ENCODE assay signal across 9 cellular contexts in the genomic region with DNA sequence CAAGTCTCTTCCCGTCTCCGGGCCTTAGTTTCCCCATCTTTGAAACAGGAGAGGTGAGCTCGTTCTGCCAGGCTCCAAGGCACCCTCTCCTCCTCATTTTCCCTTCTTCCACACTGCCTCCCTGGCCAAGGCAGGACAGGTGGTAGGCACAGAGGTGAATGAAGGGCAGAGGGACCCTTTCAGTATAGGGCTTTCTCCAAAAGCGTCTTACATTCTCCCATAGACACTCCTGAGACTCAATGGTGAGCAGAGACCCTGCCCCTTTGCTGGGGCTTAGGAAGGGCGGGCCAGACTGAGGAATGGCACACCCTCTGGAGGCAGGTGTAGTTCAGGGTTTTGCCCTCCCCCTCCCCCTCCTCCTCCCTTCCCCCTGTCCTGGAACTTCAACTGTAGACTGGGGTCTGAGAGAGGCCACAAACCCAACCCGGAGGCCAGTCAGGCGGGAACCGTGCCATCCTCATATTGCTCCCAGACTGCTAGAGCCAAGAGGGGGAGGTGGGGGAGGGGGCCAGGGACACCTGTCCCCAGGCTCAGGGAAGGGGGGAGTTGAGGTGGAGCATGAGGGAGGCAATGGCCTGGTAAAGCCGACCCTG. TPM values are rescaled to one million over a fixed set of nuclear protein-coding genes. Genes with fewer than 3 reads are reported as not detected.
A peak's percentile ranks its signal among the peaks of the same experiment; 100 is the strongest.
DNase-seq lines count a peak whose midpoint lies in the region; ATAC-seq, FAIRE-seq and TF ChIP-seq lines count a peak whose summit lies in the region.
"Had no signal": no experiment of that assay in that cellular context is flagged by ENCODE, and none has a peak within 500 bp of the region (broad histone marks: within the 10 kb centered on the region; RNA-seq: fewer than 3 reads in every experiment).

No MANE protein-coding gene starts in this region.

- POLR2A ChIA-PET in HepG2 (lab: Yijun Ruan, JAX), result interaction anchor here (1.3 to 6.3 kb wide), 2 partner anchors 8 to 14 kb away, joined by 3 to 65 read pairs; a partner anchor contains a TSS

- no peak overlapping the region for H2AFZ ChIP-seq in HepG2 (ENCODE audit: low read length)

- no peak for TF ChIP-seq RAD21 in HepG2 (CRISPR knock-in tag; IDR thresholded peaks at IDR 0.05)

- H3K27ac ChIP-seq in heart left ventricle, result peak overlapping the region; percentile 59 to 98 (median 96)
- H3K27ac ChIP-seq in HepG2 (ENCODE audit: extremely low read length, insufficient read depth, low read length), result peak overlapping the region; percentile 16
- H3K27ac ChIP-seq in vagina, result peak overlapping the region; percentile 98

- no peaks in the 10 kb centered on the region for H3K9me3 ChIP-seq in heart left ventricle
- H3K9me3 ChIP-seq in adipocyte (ENCODE audit: control insufficient read depth, low read length), result no peaks in the 10 kb centered on the region
- no peaks in the 10 kb centered on the region for H3K9me3 ChIP-seq in HepG2 (ENCODE audit: low read length)
- no peaks in the 10 kb centered on the region for H3K9me3 ChIP-seq in vagina

- no TSS peak for BruUV-seq in HepG2 (replicated peaks; lab: Mats Ljungman, UMichigan)

- DNase-seq in heart left ventricle (peak in 1 of 5 donors; percentile 64), Right ventricle myocardium inferior (ENCODE audit: missing footprints) (no peak), adipocyte (ENCODE audit: low read depth) (no peak), HepG2 (ENCODE audit: low spot score) (no peak), vagina (ENCODE audit: extremely low spot score in 2 of 2) (no peak), mesenteric fat pad (ENCODE audit: low spot score) (no peak), AG08395 (ENCODE audit: low spot score) (no peak), GM19239 (ENCODE audit: insufficient read length, low spot score) (no peak)

- H3K4me1 ChIP-seq in heart left ventricle, result peaks cover 2 to 69% (median 45%) of the 10 kb centered on the region in 12 donors
- peaks cover 37% of the 10 kb centered on the region for H3K4me1 ChIP-seq in adipocyte (ENCODE audit: control insufficient read depth, insufficient read depth, low read length)
- H3K4me1 ChIP-seq in HepG2 (ENCODE audit: insufficient read depth, low read length), result peaks cover 27% of the 10 kb centered on the region
- H3K4me1 ChIP-seq in vagina, result peaks cover 75% of the 10 kb centered on the region

- H3K9ac ChIP-seq in adipocyte (ENCODE audit: low read length), result peak overlapping the region; percentile 97
- peak overlapping the region; percentile 82 for H3K9ac ChIP-seq in HepG2 (ENCODE audit: insufficient read depth, low read depth, low read length)

- peaks cover 0 to 39% (median 36%) of the 10 kb centered on the region in 9 donors for H3K36me3 ChIP-seq in heart left ventricle
- peaks cover 34% of the 10 kb centered on the region for H3K36me3 ChIP-seq in adipocyte (ENCODE audit: control insufficient read depth, insufficient read depth, low read length, severe bottlenecking)
- peaks cover 9 to 36% of the 10 kb centered on the region in 2 experiments for H3K36me3 ChIP-seq in HepG2 (replicated peaks in 1 of 2; ENCODE audit: control insufficient read depth in 1 of 2, insufficient read depth in 2 of 2, low read length in 2 of 2)
- peaks cover 0 to 35% of the 10 kb centered on the region in 2 donors for H3K36me3 ChIP-seq in vagina

- H3K4me3 ChIP-seq in heart left ventricle (peak overlapping the region; percentile 79 to 97 (median 92)), adipocyte (ENCODE audit: low read length) (peak overlapping the region; percentile 98), HepG2 (replicated peaks in 1 of 3; ENCODE audit: insufficient read depth in 1 of 3, low read depth in 2 of 3, low read length in 3 of 3) (peak overlapping the region; percentile 69 to 99 (median 83)), vagina (peak overlapping the region; percentile 86 to 92)

- in situ Hi-C loops in HepG2 (cut with HindIII; ENCODE audit: extremely low pct_ligation_motif_present, low pct_unique_long_range_greater_than_20kb), result no loop called here

- no peak for TF ChIP-seq EP300 in HepG2 (IDR thresholded peaks at IDR 0.05; ENCODE audit: low read depth in 2 of 2, low read length in 2 of 2)
- TF ChIP-seq EP300 in HepG2 (CRISPR knock-in tag; IDR thresholded peaks at IDR 0.05; ENCODE audit: borderline replicate concordance), result no peak

- no peak for TF ChIP-seq POLR2A in heart left ventricle (IDR thresholded peaks at IDR 0.05)
- no peak for TF ChIP-seq POLR2A in HepG2 (IDR thresholded peaks at IDR 0.05; ENCODE audit: insufficient read depth in 1 of 2, low read depth in 2 of 2, low read length in 2 of 2)
- TF ChIP-seq POLR2A in vagina (IDR thresholded peaks at IDR 0.05), result no peak

- no peaks in the 10 kb centered on the region; the same call in 1 of the 2 replicates for H4K20me1 ChIP-seq in HepG2 (ENCODE audit: insufficient read depth, low read length)

- intact Hi-C loops in heart left ventricle (cut with DNase I) (loop anchor here in 4 of 10 donors (2.0 to 10.0 kb wide), 4 partner anchors 58 to 98 kb away; a partner anchor contains a TSS), Right ventricle myocardium inferior (cut with DNase I) (no loop called here), HepG2 (cut with micrococcal nuclease; ENCODE audit: unreplicated experiment) (no loop called here), vagina (cut with DNase I) (loop anchor here (5.0 kb wide), 1 partner anchor 68 kb away; a partner anchor contains a TSS)

- 31 to 52% (median 33%) methylated on average over 5 to 9 of the region's 9 CpGs for WGBS in heart left ventricle, 4 donors
- WGBS in HepG2 (ENCODE audit: low lambda C conversion rate), result 48% methylated on average over 9 of the region's 9 CpGs

- CTCF ChIA-PET in HepG2 (lab: Yijun Ruan, JAX; ENCODE audit: low intra/inter-chr PET ratio, low total read pairs), result no interaction called here

- peak overlapping the region; percentile 99 for H3K4me2 ChIP-seq in HepG2 (ENCODE audit: low read depth, low read length)

- H3K27me3 ChIP-seq in heart left ventricle (peaks cover 0 to 50% (median 0%) of the 10 kb centered on the region in 9 donors), adipocyte (replicated peaks; ENCODE audit: control insufficient read depth, insufficient read depth, low read length) (no peaks in the 10 kb centered on the region), HepG2 (ENCODE audit: control insufficient read depth in 1 of 2, insufficient read depth in 2 of 2, low read length in 2 of 2) (no peaks in the 10 kb centered on the region), vagina (no peaks in the 10 kb centered on the region)

- peak; percentile 8 for FAIRE-seq in HepG2 (lab: Jason Lieb, UNC)
- no peak for FAIRE-seq in GM19239 (lab: Jason Lieb, UNC)
- FAIRE-seq: endometrium had no signal

- H3K79me2 ChIP-seq in HepG2 (ENCODE audit: insufficient read depth, low read length), result peaks cover 22% of the 10 kb centered on the region

- ATAC-seq in heart left ventricle, result no peak
- ATAC-seq in Right ventricle myocardium inferior, result no peak
- ATAC-seq in HepG2, result no peak

- TF ChIP-seq CTCF in heart left ventricle (IDR thresholded peaks at IDR 0.05), result no peak
- TF ChIP-seq CTCF in HepG2 (CRISPR knock-in tag; IDR thresholded peaks at IDR 0.05), result no peak
- TF ChIP-seq CTCF in vagina (IDR thresholded peaks at IDR 0.05), result no peak

RNA-seq across cellular contexts. Expression of a gene that starts 1.9 kb away (rescaled TPM):
- total RNA-seq in heart left ventricle (10 to 100 TPM; 17.8 to 25.9 (median 23.6) TPM), Right ventricle myocardium inferior (26.1 TPM), HepG2 (2016; rRNA removed; fragmentation: Illumina TruSeq; extraction: Trizol) (9.3 and 19.9 TPM in 2 replicates), vagina (44.9 TPM), mesenteric fat pad (16.8 TPM)
- polyA plus RNA-seq in heart left ventricle (10 to 100 TPM; 19.5 to 19.9 TPM), HepG2 (2011; rRNA removed) (6.0 and 7.5 TPM in 2 replicates)
- total RNA-seq in HepG2 (2016; cell fraction: cytosol; rRNA removed; fragmentation: Illumina TruSeq; extraction: Trizol; ENCODE audit: low read depth), result 2.9 and 5.1 TPM in 2 replicates
- total RNA-seq in HepG2 (2016; cell fraction: insoluble cytoplasmic fraction; rRNA removed; fragmentation: Illumina TruSeq; extraction: Trizol), result 10.2 and 18.9 TPM in 2 replicates
- 8.9 and 10.3 TPM in 2 replicates for total RNA-seq in HepG2 (2016; cell fraction: membrane; rRNA removed; fragmentation: Illumina TruSeq; extraction: Trizol)
- 10.2 and 14.4 TPM in 2 replicates for total RNA-seq in HepG2 (2016; cell fraction: nucleus; rRNA removed; fragmentation: Illumina TruSeq; extraction: Trizol)
- polyA plus RNA-seq in HepG2 (2011; cell fraction: cytosol; rRNA removed), result 3.4 and 6.4 TPM in 2 replicates
- polyA plus RNA-seq in HepG2 (2011; cell fraction: nucleus; rRNA removed), result 38.3 and 39.7 TPM in 2 replicates
- 7.4 and 10.5 TPM in 2 replicates for polyA plus RNA-seq in HepG2 (2012)
- 2.3 and 2.4 TPM in 2 replicates for polyA plus RNA-seq in HepG2 (2016; cell fraction: cytosol; fragmentation: Illumina TruSeq; extraction: Trizol; ENCODE audit: low read depth)
- 8.9 and 12.6 TPM in 2 replicates for polyA plus RNA-seq in HepG2 (2016; cell fraction: insoluble cytoplasmic fraction; fragmentation: Illumina TruSeq; extraction: Trizol; ENCODE audit: low read depth)
- polyA plus RNA-seq in HepG2 (2016; cell fraction: membrane; fragmentation: Illumina TruSeq; extraction: Trizol; ENCODE audit: low read depth), result 5.4 and 5.8 TPM in 2 replicates
- polyA plus RNA-seq in HepG2 (2016; cell fraction: nucleus; fragmentation: Illumina TruSeq; extraction: Trizol; ENCODE audit: insufficient read depth, low read depth), result 31.7 and 34.0 TPM in 2 replicates
- 7.4 and 8.5 TPM in 2 replicates for polyA minus RNA-seq in HepG2 (2011; rRNA and poly(A)+ RNA removed; ENCODE audit: low replicate concordance)
- 5.2 and 7.6 TPM in 2 replicates for polyA minus RNA-seq in HepG2 (2011; cell fraction: cytosol; rRNA and poly(A)+ RNA removed)
- polyA minus RNA-seq in HepG2 (2011; cell fraction: nucleus; rRNA and poly(A)+ RNA removed), result 6.4 and 7.6 TPM in 2 replicates

RNA-seq across cellular contexts. Expression of a gene that starts 6.8 kb away (rescaled TPM):
- total RNA-seq in heart left ventricle, result 1 to 10 TPM; 1.2 to 3.1 (median 2.1) TPM
- polyA plus RNA-seq in heart left ventricle, result 1 to 10 TPM; 1.1 to 2.1 TPM
- total RNA-seq in Right ventricle myocardium inferior, result 1.5 TPM
- 0.20 and 0.29 TPM in 2 replicates for total RNA-seq in HepG2 (2016; rRNA removed; fragmentation: Illumina TruSeq; extraction: Trizol)
- total RNA-seq in HepG2 (2016; cell fraction: cytosol; rRNA removed; fragmentation: Illumina TruSeq; extraction: Trizol; ENCODE audit: low read depth), result 0.10 and 0.26 TPM in 2 replicates
- total RNA-seq in HepG2 (2016; cell fraction: insoluble cytoplasmic fraction; rRNA removed; fragmentation: Illumina TruSeq; extraction: Trizol), result 0.15 and 0.48 TPM in 2 replicates
- 0.24 and 0.37 TPM in 2 replicates for total RNA-seq in HepG2 (2016; cell fraction: membrane; rRNA removed; fragmentation: Illumina TruSeq; extraction: Trizol)
- 0.38 and 0.47 TPM in 2 replicates for total RNA-seq in HepG2 (2016; cell fraction: nucleus; rRNA removed; fragmentation: Illumina TruSeq; extraction: Trizol)
- 0.54 and 0.63 TPM in 2 replicates for polyA plus RNA-seq in HepG2 (2011; rRNA removed)
- 0.69 and 0.85 TPM in 2 replicates for polyA plus RNA-seq in HepG2 (2011; cell fraction: cytosol; rRNA removed)
- 6.7 and 9.2 TPM in 2 replicates for polyA plus RNA-seq in HepG2 (2011; cell fraction: nucleus; rRNA removed)
- polyA plus RNA-seq in HepG2 (2012), result 1.1 TPM in 2 replicates
- 0.08 and 0.14 TPM in 2 replicates for polyA plus RNA-seq in HepG2 (2016; cell fraction: cytosol; fragmentation: Illumina TruSeq; extraction: Trizol; ENCODE audit: low read depth)
- 0.19 TPM in 1 of 2 replicates, not detected in the other for polyA plus RNA-seq in HepG2 (2016; cell fraction: insoluble cytoplasmic fraction; fragmentation: Illumina TruSeq; extraction: Trizol; ENCODE audit: low read depth)
- polyA plus RNA-seq in HepG2 (2016; cell fraction: membrane; fragmentation: Illumina TruSeq; extraction: Trizol; ENCODE audit: low read depth), result 0.13 TPM in 1 of 2 replicates, not detected in the other
- 1.4 and 2.1 TPM in 2 replicates for polyA plus RNA-seq in HepG2 (2016; cell fraction: nucleus; fragmentation: Illumina TruSeq; extraction: Trizol; ENCODE audit: insufficient read depth, low read depth)
- polyA minus RNA-seq in HepG2 (2011; rRNA and poly(A)+ RNA removed; ENCODE audit: low replicate concordance), result 0.19 and 0.62 TPM in 2 replicates
- polyA minus RNA-seq in HepG2 (2011; cell fraction: cytosol; rRNA and poly(A)+ RNA removed), result 0.40 and 0.62 TPM in 2 replicates
- polyA minus RNA-seq in HepG2 (2011; cell fraction: nucleus; rRNA and poly(A)+ RNA removed), result 0.77 and 0.87 TPM in 2 replicates
- total RNA-seq in vagina, result 3.2 TPM
- total RNA-seq in mesenteric fat pad, result 1.2 TPM

RNA-seq across cellular contexts. Expression of a gene that starts 7.5 kb away (rescaled TPM):
- total RNA-seq in heart left ventricle (10 to 100 TPM in 1 of 9 donors, 1 to 10 TPM in 8; 1.3 to 17.9 (median 3.1) TPM), Right ventricle myocardium inferior (7.3 TPM), HepG2 (2016; rRNA removed; fragmentation: Illumina TruSeq; extraction: Trizol) (1.2 and 4.5 TPM in 2 replicates), vagina (5.9 TPM), mesenteric fat pad (3.7 TPM)
- polyA plus RNA-seq in heart left ventricle (1 to 10 TPM; 2.2 to 4.3 TPM), HepG2 (2011; rRNA removed) (7.7 and 10.7 TPM in 2 replicates)
- total RNA-seq in HepG2 (2016; cell fraction: cytosol; rRNA removed; fragmentation: Illumina TruSeq; extraction: Trizol; ENCODE audit: low read depth), result 1.7 TPM in 2 replicates
- 1.4 and 4.9 TPM in 2 replicates for total RNA-seq in HepG2 (2016; cell fraction: insoluble cytoplasmic fraction; rRNA removed; fragmentation: Illumina TruSeq; extraction: Trizol)
- 1.1 and 1.5 TPM in 2 replicates for total RNA-seq in HepG2 (2016; cell fraction: membrane; rRNA removed; fragmentation: Illumina TruSeq; extraction: Trizol)
- total RNA-seq in HepG2 (2016; cell fraction: nucleus; rRNA removed; fragmentation: Illumina TruSeq; extraction: Trizol), result 4.9 and 6.9 TPM in 2 replicates
- polyA plus RNA-seq in HepG2 (2011; cell fraction: cytosol; rRNA removed), result 4.1 and 4.4 TPM in 2 replicates
- 62.6 and 69.7 TPM in 2 replicates for polyA plus RNA-seq in HepG2 (2011; cell fraction: nucleus; rRNA removed)
- 9.2 and 13.1 TPM in 2 replicates for polyA plus RNA-seq in HepG2 (2012)
- 0.15 and 0.23 TPM in 2 replicates for polyA plus RNA-seq in HepG2 (2016; cell fraction: cytosol; fragmentation: Illumina TruSeq; extraction: Trizol; ENCODE audit: low read depth)
- polyA plus RNA-seq in HepG2 (2016; cell fraction: insoluble cytoplasmic fraction; fragmentation: Illumina TruSeq; extraction: Trizol; ENCODE audit: low read depth), result 1.1 and 1.6 TPM in 2 replicates
- polyA plus RNA-seq in HepG2 (2016; cell fraction: membrane; fragmentation: Illumina TruSeq; extraction: Trizol; ENCODE audit: low read depth), result 0.47 and 0.51 TPM in 2 replicates
- polyA plus RNA-seq in HepG2 (2016; cell fraction: nucleus; fragmentation: Illumina TruSeq; extraction: Trizol; ENCODE audit: insufficient read depth, low read depth), result 19.8 and 23.5 TPM in 2 replicates
- polyA minus RNA-seq in HepG2 (2011; rRNA and poly(A)+ RNA removed; ENCODE audit: low replicate concordance), result 2.2 and 13.9 TPM in 2 replicates
- polyA minus RNA-seq in HepG2 (2011; cell fraction: cytosol; rRNA and poly(A)+ RNA removed), result 8.8 TPM in 2 replicates
- 12.2 and 13.8 TPM in 2 replicates for polyA minus RNA-seq in HepG2 (2011; cell fraction: nucleus; rRNA and poly(A)+ RNA removed)

RNA-seq across cellular contexts. Expression of a gene that starts 15.8 kb away (rescaled TPM):
- 10 to 100 TPM; 11.0 to 28.2 (median 16.7) TPM for total RNA-seq in heart left ventricle
- polyA plus RNA-seq in heart left ventricle, result 10 to 100 TPM in 1 of 2 donors, 1 to 10 TPM in 1; 8.6 to 15.3 TPM
- 15.0 TPM for total RNA-seq in Right ventricle myocardium inferior
- total RNA-seq in HepG2 (2016; rRNA removed; fragmentation: Illumina TruSeq; extraction: Trizol), result 6.6 and 16.0 TPM in 2 replicates
- total RNA-seq in HepG2 (2016; cell fraction: cytosol; rRNA removed; fragmentation: Illumina TruSeq; extraction: Trizol; ENCODE audit: low read depth), result 6.2 and 7.8 TPM in 2 replicates
- 5.9 and 16.8 TPM in 2 replicates for total RNA-seq in HepG2 (2016; cell fraction: insoluble cytoplasmic fraction; rRNA removed; fragmentation: Illumina TruSeq; extraction: Trizol)
- total RNA-seq in HepG2 (2016; cell fraction: membrane; rRNA removed; fragmentation: Illumina TruSeq; extraction: Trizol), result 10.7 and 11.2 TPM in 2 replicates
- 22.8 and 25.9 TPM in 2 replicates for total RNA-seq in HepG2 (2016; cell fraction: nucleus; rRNA removed; fragmentation: Illumina TruSeq; extraction: Trizol)
- 42.3 and 48.3 TPM in 2 replicates for polyA plus RNA-seq in HepG2 (2011; rRNA removed)
- 26.1 and 26.6 TPM in 2 replicates for polyA plus RNA-seq in HepG2 (2011; cell fraction: cytosol; rRNA removed)
- 251 and 257 TPM in 2 replicates for polyA plus RNA-seq in HepG2 (2011; cell fraction: nucleus; rRNA removed)
- 33.9 and 38.4 TPM in 2 replicates for polyA plus RNA-seq in HepG2 (2012)
- 10.7 and 13.2 TPM in 2 replicates for polyA plus RNA-seq in HepG2 (2016; cell fraction: cytosol; fragmentation: Illumina TruSeq; extraction: Trizol; ENCODE audit: low read depth)
- 13.2 and 18.2 TPM in 2 replicates for polyA plus RNA-seq in HepG2 (2016; cell fraction: insoluble cytoplasmic fraction; fragmentation: Illumina TruSeq; extraction: Trizol; ENCODE audit: low read depth)
- polyA plus RNA-seq in HepG2 (2016; cell fraction: membrane; fragmentation: Illumina TruSeq; extraction: Trizol; ENCODE audit: low read depth), result 19.9 and 20.4 TPM in 2 replicates
- polyA plus RNA-seq in HepG2 (2016; cell fraction: nucleus; fragmentation: Illumina TruSeq; extraction: Trizol; ENCODE audit: insufficient read depth, low read depth), result 85.4 and 93.9 TPM in 2 replicates
- 4.8 and 24.0 TPM in 2 replicates for polyA minus RNA-seq in HepG2 (2011; rRNA and poly(A)+ RNA removed; ENCODE audit: low replicate concordance)
- polyA minus RNA-seq in HepG2 (2011; cell fraction: cytosol; rRNA and poly(A)+ RNA removed), result 8.4 and 8.6 TPM in 2 replicates
- 41.6 and 47.0 TPM in 2 replicates for polyA minus RNA-seq in HepG2 (2011; cell fraction: nucleus; rRNA and poly(A)+ RNA removed)
- 44.7 TPM for total RNA-seq in vagina
- total RNA-seq in mesenteric fat pad, result 17.6 TPM

Comparison
In these comparisons a context has a peak if more than half of its experiments do, and no peak if none do; other contexts are left out.
1. H3K27ac ChIP-seq: peak in every context shown above with its lines; median percentile 98 in vagina; 96 in heart left ventricle; 16 in HepG2.